9 cellular contexts compared by ENCODE assay signal in genomic region chr22:32558681-32559355, GRCh38.
DNase-seq lines count a peak whose midpoint lies in the region; ATAC-seq and TF ChIP-seq lines count a peak whose summit lies in the region.
"Had no signal": no experiment of that assay in that cellular context is flagged by ENCODE, and none has a peak within 500 bp of the region (broad histone marks: within the 10 kb centered on the region; RNA-seq: fewer than 3 reads in every experiment).

No MANE protein-coding gene starts in this region.

- peak; percentile 88 for DNase-seq in AG08395 (ENCODE audit: low spot score)
- peak; percentile 98 for DNase-seq in MG63
- DNase-seq in epithelial cell of prostate (ENCODE audit: low read depth, low spot score): peak; percentile 73
- DNase-seq in mucosa of descending colon: peak; percentile 42 to 77 (median 73)
- DNase-seq in NCI-H2171 treated with DMSO at 0.1 percent for 48 hours (lab: John Stamatoyannopoulos, UW): no peak
- DNase-seq in NCI-H82 treated with DMSO at 0.1 percent for 48 hours (lab: John Stamatoyannopoulos, UW; ENCODE audit: unreplicated experiment): no peak
- DNase-seq: RPMI8226 had no signal

- peak overlapping the region; percentile 66 for H3K27ac ChIP-seq in epithelial cell of prostate

- H3K4me3 ChIP-seq in MG63: no peak overlapping the region
- H3K4me3 ChIP-seq in mucosa of descending colon: no peak overlapping the region

- H3K36me3 ChIP-seq in MG63: no peaks in the 10 kb centered on the region
- no peaks in the 10 kb centered on the region for H3K36me3 ChIP-seq in mucosa of descending colon (ENCODE audit: low read depth)

- no peaks in the 10 kb centered on the region for H3K27me3 ChIP-seq in MG63

- H3K4me1 ChIP-seq in mucosa of descending colon (ENCODE audit: low read depth): peaks cover 23% of the 10 kb centered on the region

- ATAC-seq in mucosa of descending colon: peak; percentile 91
- ATAC-seq in HG02798 (IDR thresholded peaks at IDR 0.05; ENCODE audit: poor library complexity, unreplicated experiment): no peak
- ATAC-seq in GM21529 (IDR thresholded peaks at IDR 0.05; ENCODE audit: unreplicated experiment): no peak

- no peak for TF ChIP-seq CTCF in mucosa of descending colon (IDR thresholded peaks at IDR 0.05)

- H3K9me3 ChIP-seq in MG63: no peaks in the 10 kb centered on the region
- H3K9me3 ChIP-seq in mucosa of descending colon: no peaks in the 10 kb centered on the region

- intact Hi-C loops in mucosa of descending colon (cut with DNase I, micrococcal nuclease): no loop called here

Comparison
In these comparisons a context has a peak if more than half of its experiments do, and no peak if none do; other contexts are left out.
1. DNase-seq: peak in AG08395 (single experiment), MG63 (single experiment), epithelial cell of prostate (single experiment) and mucosa of descending colon (3 of 3); none in NCI-H2171 treated with DMSO at 0.1 percent for 48 hours (single experiment) and NCI-H82 treated with DMSO at 0.1 percent for 48 hours (single experiment).